ENCODE assay signal across 1 cellular context in the genomic region with DNA sequence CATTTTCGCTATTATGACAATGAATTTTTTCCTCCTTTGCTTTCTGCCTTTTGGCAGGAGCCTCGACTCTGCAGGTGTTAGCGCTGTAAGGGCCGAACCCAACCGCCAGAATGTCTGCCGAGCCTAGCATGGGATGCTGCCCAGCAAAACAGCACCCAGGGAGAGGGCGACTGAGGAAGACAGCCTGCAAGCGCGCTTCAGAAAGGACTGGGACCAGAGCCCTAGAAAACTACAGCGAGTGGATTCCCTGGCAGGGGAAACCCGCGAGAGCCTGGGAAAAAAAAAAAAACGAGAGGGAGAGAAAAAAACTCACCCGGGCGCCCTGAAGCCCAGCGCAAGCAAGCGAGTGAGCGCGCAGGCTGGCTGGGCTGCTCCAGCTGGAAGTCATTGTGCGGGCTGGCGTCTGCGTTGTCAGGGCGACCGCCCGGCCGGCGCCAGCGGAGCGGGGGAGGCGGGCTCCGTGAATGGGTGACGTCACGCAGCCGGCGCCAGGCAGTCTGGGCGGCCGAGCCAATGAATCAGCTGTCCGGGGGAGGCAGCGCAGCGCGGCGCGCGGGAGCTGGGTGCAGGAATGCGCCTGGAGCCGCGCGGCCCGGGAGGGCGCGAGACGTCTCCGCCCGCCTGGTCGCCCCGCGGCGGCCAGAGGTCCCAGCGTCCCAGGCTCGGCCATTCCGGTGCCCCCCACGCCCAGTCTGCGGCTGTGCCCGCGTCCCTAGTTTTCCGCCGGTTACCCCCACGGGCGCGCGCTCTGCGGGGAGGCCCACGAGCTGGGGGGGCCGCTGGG.
TF ChIP-seq lines count a peak whose summit lies in the region.

No MANE protein-coding gene starts in this region.

TF ChIP-seq in HepG2, 621 proteins besides CTCF, POLR2A, EP300 and RAD21 (continued from another document and continues in another):
- TF ChIP-seq, protein P1, sequence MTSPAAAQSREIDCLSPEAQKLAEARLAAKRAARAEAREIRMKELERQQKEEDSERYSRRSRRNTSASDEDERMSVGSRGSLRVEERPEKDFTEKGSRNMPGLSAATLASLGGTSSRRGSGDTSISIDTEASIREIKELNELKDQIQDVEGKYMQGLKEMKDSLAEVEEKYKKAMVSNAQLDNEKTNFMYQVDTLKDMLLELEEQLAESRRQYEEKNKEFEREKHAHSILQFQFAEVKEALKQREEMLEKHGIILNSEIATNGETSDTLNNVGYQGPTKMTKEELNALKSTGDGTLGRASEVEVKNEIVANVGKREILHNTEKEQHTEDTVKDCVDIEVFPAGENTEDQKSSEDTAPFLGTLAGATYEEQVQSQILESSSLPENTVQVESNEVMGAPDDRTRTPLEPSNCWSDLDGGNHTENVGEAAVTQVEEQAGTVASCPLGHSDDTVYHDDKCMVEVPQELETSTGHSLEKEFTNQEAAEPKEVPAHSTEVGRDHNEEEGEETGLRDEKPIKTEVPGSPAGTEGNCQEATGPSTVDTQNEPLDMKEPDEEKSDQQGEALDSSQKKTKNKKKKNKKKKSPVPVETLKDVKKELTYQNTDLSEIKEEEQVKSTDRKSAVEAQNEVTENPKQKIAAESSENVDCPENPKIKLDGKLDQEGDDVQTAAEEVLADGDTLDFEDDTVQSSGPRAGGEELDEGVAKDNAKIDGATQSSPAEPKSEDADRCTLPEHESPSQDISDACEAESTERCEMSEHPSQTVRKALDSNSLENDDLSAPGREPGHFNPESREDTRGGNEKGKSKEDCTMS (CRISPR knock-in tag; conservative IDR thresholded peaks at IDR 0.05): no peak
- TF ChIP-seq TEF (CRISPR knock-in tag; IDR thresholded peaks at IDR 0.05): peak; percentile 72; the same call in 1 of the 2 replicates
- TF ChIP-seq, protein P2, sequence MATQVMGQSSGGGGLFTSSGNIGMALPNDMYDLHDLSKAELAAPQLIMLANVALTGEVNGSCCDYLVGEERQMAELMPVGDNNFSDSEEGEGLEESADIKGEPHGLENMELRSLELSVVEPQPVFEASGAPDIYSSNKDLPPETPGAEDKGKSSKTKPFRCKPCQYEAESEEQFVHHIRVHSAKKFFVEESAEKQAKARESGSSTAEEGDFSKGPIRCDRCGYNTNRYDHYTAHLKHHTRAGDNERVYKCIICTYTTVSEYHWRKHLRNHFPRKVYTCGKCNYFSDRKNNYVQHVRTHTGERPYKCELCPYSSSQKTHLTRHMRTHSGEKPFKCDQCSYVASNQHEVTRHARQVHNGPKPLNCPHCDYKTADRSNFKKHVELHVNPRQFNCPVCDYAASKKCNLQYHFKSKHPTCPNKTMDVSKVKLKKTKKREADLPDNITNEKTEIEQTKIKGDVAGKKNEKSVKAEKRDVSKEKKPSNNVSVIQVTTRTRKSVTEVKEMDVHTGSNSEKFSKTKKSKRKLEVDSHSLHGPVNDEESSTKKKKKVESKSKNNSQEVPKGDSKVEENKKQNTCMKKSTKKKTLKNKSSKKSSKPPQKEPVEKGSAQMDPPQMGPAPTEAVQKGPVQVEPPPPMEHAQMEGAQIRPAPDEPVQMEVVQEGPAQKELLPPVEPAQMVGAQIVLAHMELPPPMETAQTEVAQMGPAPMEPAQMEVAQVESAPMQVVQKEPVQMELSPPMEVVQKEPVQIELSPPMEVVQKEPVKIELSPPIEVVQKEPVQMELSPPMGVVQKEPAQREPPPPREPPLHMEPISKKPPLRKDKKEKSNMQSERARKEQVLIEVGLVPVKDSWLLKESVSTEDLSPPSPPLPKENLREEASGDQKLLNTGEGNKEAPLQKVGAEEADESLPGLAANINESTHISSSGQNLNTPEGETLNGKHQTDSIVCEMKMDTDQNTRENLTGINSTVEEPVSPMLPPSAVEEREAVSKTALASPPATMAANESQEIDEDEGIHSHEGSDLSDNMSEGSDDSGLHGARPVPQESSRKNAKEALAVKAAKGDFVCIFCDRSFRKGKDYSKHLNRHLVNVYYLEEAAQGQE (IDR thresholded peaks at IDR 0.05; ENCODE audit: borderline replicate concordance in 1 of 2, low read depth in 1 of 2, low read length in 2 of 2): peak in 1 of 2 experiments; percentile 25; a peak in 1 of 4 replicates
- peak; percentile 99 for TF ChIP-seq ARID4A (CRISPR knock-in tag; IDR thresholded peaks at IDR 0.05; ENCODE audit: borderline replicate concordance)
- no peak for TF ChIP-seq ZNF251 (CRISPR knock-in tag; IDR thresholded peaks at IDR 0.05)
- TF ChIP-seq KLF11 (CRISPR knock-in tag; IDR thresholded peaks at IDR 0.05): no peak
- TF ChIP-seq JARID2 (CRISPR knock-in tag; IDR thresholded peaks at IDR 0.05; ENCODE audit: insufficient replicate concordance): no peak
- TF ChIP-seq, protein P3, sequence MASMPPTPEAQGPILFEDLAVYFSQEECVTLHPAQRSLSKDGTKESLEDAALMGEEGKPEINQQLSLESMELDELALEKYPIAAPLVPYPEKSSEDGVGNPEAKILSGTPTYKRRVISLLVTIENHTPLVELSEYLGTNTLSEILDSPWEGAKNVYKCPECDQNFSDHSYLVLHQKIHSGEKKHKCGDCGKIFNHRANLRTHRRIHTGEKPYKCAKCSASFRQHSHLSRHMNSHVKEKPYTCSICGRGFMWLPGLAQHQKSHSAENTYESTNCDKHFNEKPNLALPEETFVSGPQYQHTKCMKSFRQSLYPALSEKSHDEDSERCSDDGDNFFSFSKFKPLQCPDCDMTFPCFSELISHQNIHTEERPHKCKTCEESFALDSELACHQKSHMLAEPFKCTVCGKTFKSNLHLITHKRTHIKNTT (CRISPR knock-in tag; IDR thresholded peaks at IDR 0.05): 0 out of 2 replicates have a peak, but pooled peaks have one; percentile 16
- peak; percentile 68; the same call in 1 of the 2 replicates for TF ChIP-seq ZFP90 (CRISPR knock-in tag; IDR thresholded peaks at IDR 0.05; ENCODE audit: borderline replicate concordance)
- TF ChIP-seq, protein P4, sequence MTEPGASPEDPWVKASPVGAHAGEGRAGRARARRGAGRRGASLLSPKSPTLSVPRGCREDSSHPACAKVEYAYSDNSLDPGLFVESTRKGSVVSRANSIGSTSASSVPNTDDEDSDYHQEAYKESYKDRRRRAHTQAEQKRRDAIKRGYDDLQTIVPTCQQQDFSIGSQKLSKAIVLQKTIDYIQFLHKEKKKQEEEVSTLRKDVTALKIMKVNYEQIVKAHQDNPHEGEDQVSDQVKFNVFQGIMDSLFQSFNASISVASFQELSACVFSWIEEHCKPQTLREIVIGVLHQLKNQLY (CRISPR knock-in tag; IDR thresholded peaks at IDR 0.05): 0 out of 2 replicates have a peak, but pooled peaks have one; percentile 41
- TF ChIP-seq FOXK1 (CRISPR knock-in tag; IDR thresholded peaks at IDR 0.05; ENCODE audit: borderline replicate concordance, low read depth): peak; percentile 54
- TF ChIP-seq ERF (CRISPR knock-in tag; IDR thresholded peaks at IDR 0.05): peak; percentile 80
- TF ChIP-seq STAT6 (CRISPR knock-in tag; IDR thresholded peaks at IDR 0.05; ENCODE audit: borderline replicate concordance): no peak; the same call in 1 of the 2 replicates
- TF ChIP-seq RBM22 (optimal IDR thresholded peaks at IDR 0.05; ENCODE audit: low read length): peak; percentile 99
- TF ChIP-seq HHEX (CRISPR knock-in tag; IDR thresholded peaks at IDR 0.05): no peak
- TF ChIP-seq CSRNP2 (CRISPR knock-in tag; conservative IDR thresholded peaks at IDR 0.05; ENCODE audit: low read depth): no peak
- peak; percentile 96 for TF ChIP-seq ZSCAN21 (CRISPR knock-in tag; IDR thresholded peaks at IDR 0.05; ENCODE audit: borderline replicate concordance)
- no peak for TF ChIP-seq CBX2 (IDR thresholded peaks at IDR 0.05; ENCODE audit: low read depth, low read length)
- peak; percentile 53; the same call in 1 of the 2 replicates for TF ChIP-seq CBX2 (CRISPR knock-in tag; IDR thresholded peaks at IDR 0.05; ENCODE audit: low read depth)
- peak; percentile 98 for TF ChIP-seq ZNF142 (CRISPR knock-in tag; IDR thresholded peaks at IDR 0.05)
- TF ChIP-seq ZNF3 (CRISPR knock-in tag; IDR thresholded peaks at IDR 0.05): no peak
- TF ChIP-seq ZSCAN30 (CRISPR knock-in tag; IDR thresholded peaks at IDR 0.05): no peak
